ENCODE assay signal across 1 cellular context in the genomic region with DNA sequence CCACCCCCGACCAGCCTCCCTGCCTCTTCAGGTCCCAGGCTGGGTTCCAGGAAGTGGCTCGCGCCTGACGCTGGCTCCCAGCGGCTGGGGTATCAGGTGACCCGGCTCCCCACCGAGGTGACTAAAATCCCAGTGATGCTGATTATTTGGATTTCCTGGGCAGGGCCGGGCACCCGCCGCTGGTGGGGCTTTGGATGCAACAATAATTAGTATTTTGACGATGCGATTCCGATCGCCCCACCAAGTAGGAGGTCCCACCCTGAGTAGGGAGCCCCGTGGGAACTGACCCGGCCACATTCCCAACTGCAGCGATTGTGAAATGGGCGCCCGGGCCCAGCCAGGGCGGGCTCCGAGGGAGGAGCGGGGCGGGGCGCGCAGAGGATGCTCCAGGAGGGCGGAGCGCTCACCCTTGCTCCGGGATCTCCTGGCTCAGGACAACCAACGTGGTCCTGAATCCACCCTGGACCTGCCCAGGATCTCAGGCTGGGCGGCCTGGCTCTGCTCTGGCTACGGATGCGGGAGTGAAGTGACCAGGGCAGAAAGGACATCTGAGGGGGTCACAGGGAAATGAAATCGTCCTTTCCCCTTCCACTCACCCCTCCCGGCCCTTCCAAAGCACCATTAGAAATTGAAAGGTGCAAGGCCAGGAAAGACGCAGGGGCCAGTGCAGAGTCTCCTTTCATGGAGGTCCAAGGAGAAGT.
TF ChIP-seq lines count a peak whose summit lies in the region.

No MANE protein-coding gene starts in this region.

TF ChIP-seq in IMR-90, 13 proteins besides CTCF, POLR2A, EP300 and RAD21:
- TF ChIP-seq BHLHE40 (IDR thresholded peaks at IDR 0.05; ENCODE audit: low read depth, low read length) (no peak), CEBPB (IDR thresholded peaks at IDR 0.05; ENCODE audit: low read depth, low read length) (peak; percentile 89), MAZ (IDR thresholded peaks at IDR 0.05; ENCODE audit: borderline replicate concordance, low read depth, low read length) (peak; percentile 48; the same call in 1 of the 2 replicates), CHD1 (IDR thresholded peaks at IDR 0.05; ENCODE audit: low read depth, low read length) (no peak), MAFK (IDR thresholded peaks at IDR 0.05; ENCODE audit: low read depth, low read length) (no peak), MXI1 (IDR thresholded peaks at IDR 0.05; ENCODE audit: borderline replicate concordance, low read depth, low read length) (no peak), USF2 (IDR thresholded peaks at IDR 0.05; ENCODE audit: low read depth, low read length) (peak; percentile 5; the same call in 1 of the 2 replicates), FOS (IDR thresholded peaks at IDR 0.05; ENCODE audit: low read depth, low read length) (no peak), SMC3 (IDR thresholded peaks at IDR 0.05; ENCODE audit: low read depth, low read length) (no peak), RCOR1 (IDR thresholded peaks at IDR 0.05; ENCODE audit: insufficient replicate concordance, low read length) (no peak), RFX5 (IDR thresholded peaks at IDR 0.05; ENCODE audit: low read depth, low read length) (no peak)
